8 cellular contexts compared by ENCODE assay signal in genomic region chr14:98138666-98139065, GRCh38.
DNase-seq lines count a peak whose midpoint lies in the region; ATAC-seq and TF ChIP-seq lines count a peak whose summit lies in the region.

No MANE protein-coding gene starts in this region.

- H3K27ac ChIP-seq in PC-9: no peak overlapping the region
- no peak overlapping the region for H3K27ac ChIP-seq in gastroesophageal sphincter

- DNase-seq in GM20000 (ENCODE audit: low spot score): peak; percentile 31
- DNase-seq in PC-9: no peak
- peak; percentile 52 for DNase-seq in activated gamma-delta T cell treated with anti-CD3 and anti-CD28 coated beads, Interleukin-2, amount 50 U/mL, for 16 hours (ENCODE audit: low read depth)
- peak in 1 of 2 donors; percentile 17 for DNase-seq in left colon
- peak; percentile 30 to 38 for DNase-seq in stimulated activated CD8-positive, alpha-beta memory T cell treated with anti-CD3 and anti-CD28 coated beads, Interleukin-2, amount 100 ng/mL, for 48 hours (ENCODE audit: low read depth in 2 of 2)

- 0 to 6% methylated on average over 3 to 4 of the region's 6 CpGs for WGBS in gastroesophageal sphincter (ENCODE audit: low coverage in 1 of 2), 2 donors

- TF ChIP-seq POLR2A in gastroesophageal sphincter (IDR thresholded peaks at IDR 0.05): no peak

- TF ChIP-seq CTCF in GM20000 (IDR thresholded peaks at IDR 0.05; ENCODE audit: extremely low read depth, missing control alignments): peak; percentile 41
- TF ChIP-seq CTCF in PC-9 (conservative IDR thresholded peaks at IDR 0.05): peak; percentile 39; the same call in 1 of the 2 replicates
- TF ChIP-seq CTCF in gastroesophageal sphincter (IDR thresholded peaks at IDR 0.05): peak in 1 of 4 experiments; percentile 37

- intact Hi-C loops in PC-9 (cut with micrococcal nuclease; ENCODE audit: unreplicated experiment) (no loop called here), left colon (cut with DNase I, micrococcal nuclease) (loop anchor here in 1 of 2 donors (10.0 kb wide), 1 partner anchor 1126 kb away; no protein-coding TSS in a partner anchor)

- POLR2A ChIA-PET in PC-9 (lab: Charles Lee; ENCODE audit: unreplicated experiment): no interaction called here

- H2AFZ ChIP-seq in PC-9: no peak overlapping the region

- no peak for TF ChIP-seq EP300 in gastroesophageal sphincter (IDR thresholded peaks at IDR 0.05)

- ATAC-seq in left colon (peak; percentile 62), HG03378 (IDR thresholded peaks at IDR 0.05; ENCODE audit: unreplicated experiment) (no peak), gastroesophageal sphincter (no peak), GM21529 (IDR thresholded peaks at IDR 0.05; ENCODE audit: unreplicated experiment) (no peak)

- H3K36me3 ChIP-seq in PC-9 (ENCODE audit: low read depth): no peaks in the 10 kb centered on the region
- no peaks in the 10 kb centered on the region for H3K36me3 ChIP-seq in gastroesophageal sphincter

- H3K9me3 ChIP-seq in PC-9 (ENCODE audit: insufficient read depth, low read depth) (no peaks in the 10 kb centered on the region), gastroesophageal sphincter (no peaks in the 10 kb centered on the region)

- H3K4me1 ChIP-seq in PC-9 (replicated peaks; ENCODE audit: insufficient read depth) (no peaks in the 10 kb centered on the region), gastroesophageal sphincter (no peaks in the 10 kb centered on the region)

- H3K27me3 ChIP-seq in PC-9 (ENCODE audit: insufficient read depth, low read depth): 0 out of 2 replicates have a peak, but pooled peaks cover 4% of the 10 kb centered on the region
- peaks cover 61% of the 10 kb centered on the region for H3K27me3 ChIP-seq in gastroesophageal sphincter

- no TSS peak for BruUV-seq in PC-9 (replicated peaks; lab: Mats Ljungman, UMichigan)

- H3K4me3 ChIP-seq in PC-9 (no peak overlapping the region), gastroesophageal sphincter (no peak overlapping the region)

- no peaks in the 10 kb centered on the region for H3F3A ChIP-seq in PC-9 (ENCODE audit: insufficient read depth, low read depth)

- H4K20me1 ChIP-seq in PC-9 (ENCODE audit: insufficient read depth): no peaks in the 10 kb centered on the region

- CTCF ChIA-PET in PC-9 (lab: Charles Lee): no interaction called here

- H3K9me2 ChIP-seq in PC-9 (ENCODE audit: insufficient read depth): no peaks in the 10 kb centered on the region

- no peak overlapping the region for H3K4me2 ChIP-seq in PC-9

- no peaks in the 10 kb centered on the region for H3K79me2 ChIP-seq in PC-9 (ENCODE audit: low read depth)

Comparison
In these comparisons a context has a peak if more than half of its experiments do, and no peak if none do; other contexts are left out.
1. DNase-seq: peak in GM20000 (single experiment), activated gamma-delta T cell treated with anti-CD3 and anti-CD28 coated beads, Interleukin-2, amount 50 U/mL, for 16 hours (single experiment) and stimulated activated CD8-positive, alpha-beta memory T cell treated with anti-CD3 and anti-CD28 coated beads, Interleukin-2, amount 100 ng/mL, for 48 hours (2 of 2); none in PC-9 (0 of 2).